ENCODE assay signal across 39 cellular contexts in the genomic region with DNA sequence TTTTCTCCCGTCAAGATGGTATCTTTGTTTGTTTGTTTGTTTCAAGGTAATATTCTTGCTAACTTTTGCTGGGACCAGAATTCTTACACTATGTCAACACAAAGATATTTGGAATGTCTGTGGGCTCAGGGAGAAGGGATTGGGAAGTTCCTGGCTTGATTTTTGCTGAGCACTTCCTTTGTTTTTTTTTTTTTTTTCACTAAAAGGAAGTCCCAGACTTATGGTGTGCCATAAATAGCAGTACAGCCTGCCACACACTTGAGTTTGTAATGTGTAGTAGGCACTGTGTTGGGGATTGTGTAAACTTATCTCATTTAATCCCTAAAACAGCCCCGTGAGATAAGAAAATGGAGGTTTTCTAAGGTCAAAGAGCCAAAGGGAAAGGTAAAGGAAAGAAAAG. TPM values are rescaled to one million over a fixed set of nuclear protein-coding genes. Genes with fewer than 3 reads are reported as not detected.
DNase-seq lines count a peak whose midpoint lies in the region; ATAC-seq and TF ChIP-seq lines count a peak whose summit lies in the region.
"Had no signal": no experiment of that assay in that cellular context is flagged by ENCODE, and none has a peak within 500 bp of the region (broad histone marks: within the 10 kb centered on the region; RNA-seq: fewer than 3 reads in every experiment).

No MANE protein-coding gene starts in this region.

- no peak overlapping the region for H3K9ac ChIP-seq in Karpas-422 (ENCODE audit: low read length)

- H3K4me3 Mint-ChIP-seq in chondrocyte (ENCODE audit: unreplicated experiment) = no peak overlapping the region
- no peak overlapping the region for H3K4me3 Mint-ChIP-seq in glutamatergic neuron (ENCODE audit: unreplicated experiment)
- H3K4me3 Mint-ChIP-seq: activated B cell treated with CpG ODN at 0.5 μM for 24 hours; activated CD8-positive, alpha-beta memory T cell treated with anti-CD3 and anti-CD28 coated beads, Interleukin-2, amount 10 ng/mL, durations not matched to agents 7 days and 5 days; activated naive CD8-positive, alpha-beta T cell treated with anti-CD3 and anti-CD28 coated beads, Interleukin-2, amount 50 U/mL, for 24 hours; HFFc6; memory B cell; stimulated activated naive CD8-positive, alpha-beta T cell treated with anti-CD3 and anti-CD28 coated beads, Interleukin-15, Interleukin-2, amounts not matched to agents 100 ng/mL and 50 ng/mL, for 24 hours had no signal

- ATAC-seq in GM18858 (IDR thresholded peaks at IDR 0.05; ENCODE audit: unreplicated experiment) = no peak
- ATAC-seq: activated CD8-positive, alpha-beta memory T cell treated with anti-CD3 and anti-CD28 coated beads, Interleukin-2, amount 10 ng/mL, durations not matched to agents 7 days and 5 days; activated naive CD8-positive, alpha-beta T cell treated with anti-CD3 and anti-CD28 coated beads, Interleukin-2, amount 50 U/mL, for 24 hours; GM12878; left cardiac atrium had no signal

- no peaks in the 10 kb centered on the region for H3K79me2 ChIP-seq in Karpas-422 (ENCODE audit: low read length)
- H3K79me2 ChIP-seq: hepatocyte had no signal

- no peaks in the 10 kb centered on the region for H3K9me3 Mint-ChIP-seq in chondrocyte (ENCODE audit: low read depth)
- H3K9me3 Mint-ChIP-seq in glutamatergic neuron (ENCODE audit: unreplicated experiment) = no peaks in the 10 kb centered on the region
- H3K9me3 Mint-ChIP-seq: activated naive CD8-positive, alpha-beta T cell treated with anti-CD3 and anti-CD28 coated beads, Interleukin-2, amount 50 U/mL, for 24 hours; HFFc6; memory B cell had no signal

- no peaks in the 10 kb centered on the region for H3K9me2 ChIP-seq in Karpas-422 (replicated peaks; ENCODE audit: insufficient read depth, low read length)

- peaks cover 5% of the 10 kb centered on the region for H3K4me1 Mint-ChIP-seq in chondrocyte (ENCODE audit: low read depth)
- H3K4me1 Mint-ChIP-seq in glutamatergic neuron (ENCODE audit: low read depth, unreplicated experiment) = no peaks in the 10 kb centered on the region

- no peak overlapping the region for H3K4me2 ChIP-seq in Karpas-422 (ENCODE audit: low read depth, low read length, poor library complexity, severe bottlenecking)
- H3K4me2 ChIP-seq: hepatocyte had no signal

- H3K36me3 Mint-ChIP-seq in chondrocyte (ENCODE audit: low read depth) (no peaks in the 10 kb centered on the region), glutamatergic neuron (ENCODE audit: unreplicated experiment) (no peaks in the 10 kb centered on the region)
- H3K36me3 Mint-ChIP-seq: memory B cell, naive B cell had no signal

- H3K4me3 ChIP-seq in AG10803 (ENCODE audit: low read length) (no peak overlapping the region), Karpas-422 (ENCODE audit: low read length) (no peak overlapping the region)
- H3K4me3 ChIP-seq: GM12878, hepatocyte, SJSA1, thoracic aorta had no signal

- H3K27ac Mint-ChIP-seq in chondrocyte (ENCODE audit: unreplicated experiment) = peak overlapping the region; percentile 37
- no peak overlapping the region for H3K27ac Mint-ChIP-seq in glutamatergic neuron (ENCODE audit: unreplicated experiment)
- H3K27ac Mint-ChIP-seq: activated B cell treated with CpG ODN at 0.5 μM for 24 hours; activated CD8-positive, alpha-beta memory T cell treated with anti-CD3 and anti-CD28 coated beads, Interleukin-2, amount 10 ng/mL, durations not matched to agents 7 days and 5 days; activated naive CD8-positive, alpha-beta T cell treated with anti-CD3 and anti-CD28 coated beads, Interleukin-2, amount 50 U/mL, for 24 hours; HFFc6; memory B cell; naive B cell; progenitor cell of endocrine pancreas; stimulated activated naive CD8-positive, alpha-beta T cell treated with anti-CD3 and anti-CD28 coated beads, Interleukin-15, Interleukin-2, amounts not matched to agents 100 ng/mL and 50 ng/mL, for 24 hours had no signal

- H3K27ac ChIP-seq in Karpas-422 (ENCODE audit: low read length) = no peak overlapping the region
- H3K27ac ChIP-seq: brain microvascular endothelial cell, C4-2B, hepatocyte, neutrophil, SJSA1, thoracic aorta had no signal

- TF ChIP-seq CTCF in AG10803 (conservative IDR thresholded peaks at IDR 0.05; ENCODE audit: low read length) (no peak), chondrocyte (IDR thresholded peaks at IDR 0.05) (no peak), glutamatergic neuron (IDR thresholded peaks at IDR 0.05; ENCODE audit: partially characterized antibody, unreplicated experiment) (no peak)

- no peaks in the 10 kb centered on the region for H3K36me3 ChIP-seq in Karpas-422 (ENCODE audit: insufficient read depth, low read length)
- H3K36me3 ChIP-seq: brain microvascular endothelial cell, neutrophil, SJSA1, thoracic aorta had no signal

- DNase-seq in AG10803 (ENCODE audit: low read depth) = peak; percentile 39
- peak; percentile 27 for DNase-seq in HT1080 (ENCODE audit: low read depth)
- DNase-seq in chondrocyte (ENCODE audit: low spot score) = no peak
- peak; percentile 33 for DNase-seq in myocyte (ENCODE audit: low read depth)
- no peak for DNase-seq in glutamatergic neuron
- DNase-seq in Karpas-422 = no peak
- DNase-seq in NCI-H1417 (lab: John Stamatoyannopoulos, UW) = no peak
- DNase-seq: ACHN; activated B cell treated with CpG ODN at 0.5 μM for 24 hours; activated CD4-positive, alpha-beta T cell treated with anti-CD3 and anti-CD28 coated beads, Interleukin-2, amount 50 U/mL, for 1 hour; activated CD8-positive, alpha-beta memory T cell treated with anti-CD3 and anti-CD28 coated beads, Interleukin-2, amount 10 ng/mL, durations not matched to agents 7 days and 5 days; activated naive CD8-positive, alpha-beta T cell treated with anti-CD3 and anti-CD28 coated beads, Interleukin-2, amount 50 U/mL, for 24 hours; activated T-cell treated with anti-CD3 and anti-CD28 coated beads, Interleukin-2, amount 50 U/mL, for 48 hours; brain microvascular endothelial cell; Calu3; DND-41; effector CD8-positive, alpha-beta T cell; erythroblast; HFFc6; left cardiac atrium; naive B cell; NCI-H1048; NCI-H187; NCI-H2171; NCI-H526; T-helper 1 cell had no signal

- H3K27me3 ChIP-seq in Karpas-422 (ENCODE audit: low read length) = no peaks in the 10 kb centered on the region
- H3K27me3 ChIP-seq: brain microvascular endothelial cell, hepatocyte, SJSA1 had no signal

- no peak overlapping the region for H2AFZ ChIP-seq in Karpas-422 (ENCODE audit: low read length)
- H2AFZ ChIP-seq: hepatocyte had no signal

- no peaks in the 10 kb centered on the region for H4K20me1 ChIP-seq in Karpas-422 (ENCODE audit: insufficient read depth, low read depth, low read length)

- no peaks in the 10 kb centered on the region for H3K9me3 ChIP-seq in Karpas-422 (ENCODE audit: low read length)
- H3K9me3 ChIP-seq: neutrophil, SJSA1, thoracic aorta had no signal

- peaks cover 12% of the 10 kb centered on the region for H3K4me1 ChIP-seq in Karpas-422 (ENCODE audit: low read length)
- H3K4me1 ChIP-seq: SJSA1 had no signal

- H3K27me3 Mint-ChIP-seq in chondrocyte (ENCODE audit: low read depth) = no peaks in the 10 kb centered on the region
- H3K27me3 Mint-ChIP-seq in glutamatergic neuron (ENCODE audit: unreplicated experiment) = no peaks in the 10 kb centered on the region
- H3K27me3 Mint-ChIP-seq: activated B cell treated with CpG ODN at 0.5 μM for 24 hours; activated naive CD8-positive, alpha-beta T cell treated with anti-CD3 and anti-CD28 coated beads, Interleukin-2, amount 50 U/mL, for 24 hours; memory B cell; naive B cell; progenitor cell of endocrine pancreas had no signal

RNA-seq across cellular contexts. Expression of a gene that starts 11.1 kb away (rescaled TPM):
- not detected in 2 replicates for total RNA-seq in HT1080 (2014; rRNA removed; shearing (Covaris generic))
- polyA plus RNA-seq in HT1080 (2015; cell fraction: cytosol; rRNA removed) = not detected in 2 replicates
- polyA plus RNA-seq in HT1080 (2015; cell fraction: nucleus; rRNA removed) = not detected in 2 replicates
- total RNA-seq in chondrocyte = not detected in 3 replicates
- not detected in 2 replicates for total RNA-seq in myocyte
- not detected for polyA plus RNA-seq in myocyte (2012)
- not detected for total RNA-seq in glutamatergic neuron (ENCODE audit: unreplicated experiment)
- not detected in 2 replicates for total RNA-seq in Karpas-422 (2014; rRNA removed; shearing (Covaris generic); ENCODE audit: low replicate concordance)
- total RNA-seq: activated B cell treated with CpG ODN at 0.5 μM for 24 hours; activated CD8-positive, alpha-beta memory T cell treated with anti-CD3 and anti-CD28 coated beads, Interleukin-2, amount 10 ng/mL, durations not matched to agents 7 days and 5 days; Calu3; frontal cortex; GM12878; hepatocyte; HFFc6; left cardiac atrium; LHCN-M2; progenitor cell of endocrine pancreas; SJSA1; skeletal muscle tissue; thoracic aorta had no signal
- polyA plus RNA-seq: GM12878, hepatocyte had no signal

RNA-seq across cellular contexts. Expression of a gene that starts 12.4 kb away (rescaled TPM):
- not detected in 2 replicates for total RNA-seq in HT1080 (2014; rRNA removed; shearing (Covaris generic))
- polyA plus RNA-seq in HT1080 (2015; cell fraction: cytosol; rRNA removed) = not detected in 2 replicates
- polyA plus RNA-seq in HT1080 (2015; cell fraction: nucleus; rRNA removed) = not detected in 2 replicates
- not detected in 3 replicates for total RNA-seq in chondrocyte
- total RNA-seq in myocyte = not detected in 2 replicates
- not detected for polyA plus RNA-seq in myocyte (2012)
- not detected for total RNA-seq in glutamatergic neuron (ENCODE audit: unreplicated experiment)
- total RNA-seq in Karpas-422 (2014; rRNA removed; shearing (Covaris generic); ENCODE audit: low replicate concordance) = not detected in 2 replicates
- total RNA-seq: activated B cell treated with CpG ODN at 0.5 μM for 24 hours; activated CD8-positive, alpha-beta memory T cell treated with anti-CD3 and anti-CD28 coated beads, Interleukin-2, amount 10 ng/mL, durations not matched to agents 7 days and 5 days; Calu3; frontal cortex; GM12878; hepatocyte; HFFc6; left cardiac atrium; LHCN-M2; progenitor cell of endocrine pancreas; SJSA1; skeletal muscle tissue; thoracic aorta had no signal
- polyA plus RNA-seq: GM12878, hepatocyte had no signal

Comparison
In these comparisons a context has a peak if more than half of its experiments do, and no peak if none do; other contexts are left out.
1. DNase-seq: peak in AG10803 (single experiment), HT1080 (single experiment) and myocyte (single experiment); none in chondrocyte (single experiment), glutamatergic neuron (single experiment), Karpas-422 (single experiment) and NCI-H1417 (0 of 3).